19 cellular contexts compared by ENCODE assay signal in genomic region chr6:71405416-71405815, GRCh38.
DNase-seq lines count a peak whose midpoint lies in the region; ATAC-seq and TF ChIP-seq lines count a peak whose summit lies in the region.
"Had no signal": no experiment of that assay in that cellular context is flagged by ENCODE, and none has a peak within 500 bp of the region (broad histone marks: within the 10 kb centered on the region; RNA-seq: fewer than 3 reads in every experiment).

No MANE protein-coding gene starts in this region.

- DNase-seq in body of pancreas (no peak), lower lobe of right lung (no peak), spleen (no peak), testis (no peak)
- DNase-seq in activated naive CD4-positive, alpha-beta T cell treated with anti-CD3 and anti-CD28 coated beads, Interleukin-2, amount 10 ng/mL, durations not matched to agents 7 days and 5 days = no peak
- DNase-seq: activated CD4-positive, alpha-beta T cell treated with anti-CD3 and anti-CD28 coated beads, Interleukin-2, amount 10 ng/mL, durations not matched to agents 24 days and 14 days; BE2C; GF-D8; H9; MM.1S; naive B cell; NCI-H1694 treated with DMSO at 0.1 percent for 48 hours; stimulated activated CD4-positive, alpha-beta T cell treated with anti-CD3 and anti-CD28 coated beads, Interleukin-1b, Interleukin-23, amount 100 ng/mL, for 48 hours had no signal

- H3K36me3 ChIP-seq in HUES48 (ENCODE audit: control insufficient read depth, insufficient read depth, low read length) = no peaks in the 10 kb centered on the region
- H3K36me3 ChIP-seq in body of pancreas (replicated peaks in 1 of 2; ENCODE audit: insufficient read depth in 1 of 2, low read depth in 2 of 2) = no peaks in the 10 kb centered on the region
- H3K36me3 ChIP-seq in lower lobe of right lung = peaks cover 16% of the 10 kb centered on the region
- H3K36me3 ChIP-seq in skeletal muscle satellite cell (ENCODE audit: insufficient read depth, low read length) = peaks cover 32% of the 10 kb centered on the region
- H3K36me3 ChIP-seq in spleen = no peaks in the 10 kb centered on the region
- H3K36me3 ChIP-seq in testis (ENCODE audit: low read depth, missing control alignments) = no peaks in the 10 kb centered on the region
- H3K36me3 ChIP-seq: BE2C had no signal

- H3K27ac ChIP-seq in HUES48 (ENCODE audit: low read depth, low read length) (peak overlapping the region; percentile 72), body of pancreas (peak overlapping the region in 3 of 4 donors; percentile 63 to 84 (median 64)), lower lobe of right lung (peak overlapping the region; percentile 59), spleen (no peak overlapping the region), testis (no peak overlapping the region)

- H3K27ac Mint-ChIP-seq in activated naive CD4-positive, alpha-beta T cell treated with anti-CD3 and anti-CD28 coated beads, Interleukin-2, amount 10 ng/mL, durations not matched to agents 7 days and 5 days = no peak overlapping the region
- H3K27ac Mint-ChIP-seq: activated CD4-positive, alpha-beta T cell treated with anti-CD3 and anti-CD28 coated beads, Interleukin-2, amount 10 ng/mL, durations not matched to agents 24 days and 14 days; activated naive CD4-positive, alpha-beta T cell treated with anti-CD3 and anti-CD28 coated beads, Interleukin-2, amount 50 U/mL, for 24 hours; naive B cell had no signal

- peaks cover 5% of the 10 kb centered on the region for H3K27me3 Mint-ChIP-seq in activated naive CD4-positive, alpha-beta T cell treated with anti-CD3 and anti-CD28 coated beads, Interleukin-2, amount 10 ng/mL, durations not matched to agents 7 days and 5 days
- H3K27me3 Mint-ChIP-seq: brain had no signal

- H3K4me3 Mint-ChIP-seq in activated naive CD4-positive, alpha-beta T cell treated with anti-CD3 and anti-CD28 coated beads, Interleukin-2, amount 10 ng/mL, durations not matched to agents 7 days and 5 days = no peak overlapping the region
- H3K4me3 Mint-ChIP-seq: activated CD4-positive, alpha-beta T cell treated with anti-CD3 and anti-CD28 coated beads, Interleukin-2, amount 10 ng/mL, durations not matched to agents 24 days and 14 days; activated naive CD4-positive, alpha-beta T cell treated with anti-CD3 and anti-CD28 coated beads, Interleukin-2, amount 50 U/mL, for 24 hours; H9; naive B cell had no signal

- CTCF ChIA-PET in activated naive CD4-positive, alpha-beta T cell treated with anti-CD3 and anti-CD28 coated beads, Interleukin-2, amount 10 ng/mL, durations not matched to agents 7 days and 5 days (lab: Charles Lee) = no interaction called here

- no peaks in the 10 kb centered on the region for H3K9me3 Mint-ChIP-seq in activated naive CD4-positive, alpha-beta T cell treated with anti-CD3 and anti-CD28 coated beads, Interleukin-2, amount 10 ng/mL, durations not matched to agents 7 days and 5 days
- H3K9me3 Mint-ChIP-seq: activated naive CD4-positive, alpha-beta T cell treated with anti-CD3 and anti-CD28 coated beads, Interleukin-2, amount 50 U/mL, for 24 hours; brain; H9 had no signal

- TF ChIP-seq CTCF in body of pancreas (IDR thresholded peaks at IDR 0.05) (no peak), lower lobe of right lung (IDR thresholded peaks at IDR 0.05) (no peak), spleen (IDR thresholded peaks at IDR 0.05 in 8 of 11, conservative IDR thresholded peaks at IDR 0.05 in 3 of 11) (no peak), testis (IDR thresholded peaks at IDR 0.05) (no peak)

- TF ChIP-seq POLR2A in body of pancreas (IDR thresholded peaks at IDR 0.05) (no peak), spleen (IDR thresholded peaks at IDR 0.05) (no peak), testis (IDR thresholded peaks at IDR 0.05) (no peak)

- H3K4me1 ChIP-seq in HUES48 (ENCODE audit: control insufficient read depth, insufficient read depth, low read length) = peaks cover 49% of the 10 kb centered on the region
- H3K4me1 ChIP-seq in body of pancreas = peaks cover 26% of the 10 kb centered on the region
- peaks cover 60% of the 10 kb centered on the region for H3K4me1 ChIP-seq in lower lobe of right lung
- peaks cover 80% of the 10 kb centered on the region for H3K4me1 ChIP-seq in skeletal muscle satellite cell (ENCODE audit: control insufficient read depth, insufficient read depth, low read length)
- peaks cover 0 to 21% (median 10%) of the 10 kb centered on the region in 6 donors for H3K4me1 ChIP-seq in spleen
- no peaks in the 10 kb centered on the region for H3K4me1 ChIP-seq in testis
- H3K4me1 ChIP-seq: BE2C had no signal

- H3K36me3 Mint-ChIP-seq in activated naive CD4-positive, alpha-beta T cell treated with anti-CD3 and anti-CD28 coated beads, Interleukin-2, amount 10 ng/mL, durations not matched to agents 7 days and 5 days = no peaks in the 10 kb centered on the region
- H3K36me3 Mint-ChIP-seq: activated naive CD4-positive, alpha-beta T cell treated with anti-CD3 and anti-CD28 coated beads, Interleukin-2, amount 50 U/mL, for 24 hours had no signal

- peak overlapping the region; percentile 87 for H3K4me2 ChIP-seq in skeletal muscle satellite cell (ENCODE audit: low read length)

- intact Hi-C loops in body of pancreas (cut with DNase I) (no loop called here), lower lobe of right lung (cut with DNase I) (no loop called here), spleen (cut with DNase I; ENCODE audit: low total_unique reads) (no loop called here), testis (cut with DNase I; ENCODE audit: low total_unique reads) (no loop called here)

- ATAC-seq in body of pancreas (no peak), lower lobe of right lung (no peak), HG02884 (IDR thresholded peaks at IDR 0.05; ENCODE audit: unreplicated experiment) (no peak)

- no peaks in the 10 kb centered on the region for H3K9me3 ChIP-seq in HUES48 (ENCODE audit: control insufficient read depth, insufficient read depth, low read length)
- no peaks in the 10 kb centered on the region for H3K9me3 ChIP-seq in body of pancreas
- H3K9me3 ChIP-seq in lower lobe of right lung = no peaks in the 10 kb centered on the region
- H3K9me3 ChIP-seq in skeletal muscle satellite cell (replicated peaks; ENCODE audit: low read length) = no peaks in the 10 kb centered on the region
- no peaks in the 10 kb centered on the region for H3K9me3 ChIP-seq in spleen
- no peaks in the 10 kb centered on the region for H3K9me3 ChIP-seq in testis
- H3K9me3 ChIP-seq: BE2C, right atrium auricular region had no signal

- H3K27me3 ChIP-seq in HUES48 (ENCODE audit: control insufficient read depth, insufficient read depth, low read length) (no peaks in the 10 kb centered on the region), body of pancreas (no peaks in the 10 kb centered on the region), lower lobe of right lung (ENCODE audit: low read depth) (no peaks in the 10 kb centered on the region), skeletal muscle satellite cell (ENCODE audit: control insufficient read depth, insufficient read depth, low read length) (no peaks in the 10 kb centered on the region), spleen (replicated peaks in 1 of 7) (no peaks in the 10 kb centered on the region), testis (no peaks in the 10 kb centered on the region)
- H3K27me3 ChIP-seq: right atrium auricular region had no signal

- H3K9ac ChIP-seq in HUES48 (ENCODE audit: low read depth, low read length) (no peak overlapping the region), skeletal muscle satellite cell (ENCODE audit: low read depth, low read length) (peak overlapping the region; percentile 84)

- peaks cover 6% of the 10 kb centered on the region for H3K4me1 Mint-ChIP-seq in activated naive CD4-positive, alpha-beta T cell treated with anti-CD3 and anti-CD28 coated beads, Interleukin-2, amount 10 ng/mL, durations not matched to agents 7 days and 5 days
- H3K4me1 Mint-ChIP-seq: activated CD4-positive, alpha-beta T cell treated with anti-CD3 and anti-CD28 coated beads, Interleukin-2, amount 10 ng/mL, durations not matched to agents 24 days and 14 days; activated naive CD4-positive, alpha-beta T cell treated with anti-CD3 and anti-CD28 coated beads, Interleukin-2, amount 50 U/mL, for 24 hours had no signal

- no peak overlapping the region for H3K4me3 ChIP-seq in HUES48 (ENCODE audit: low read depth, low read length)
- no peak overlapping the region for H3K4me3 ChIP-seq in body of pancreas
- no peak overlapping the region for H3K4me3 ChIP-seq in lower lobe of right lung
- H3K4me3 ChIP-seq in skeletal muscle satellite cell (ENCODE audit: low read length) = no peak overlapping the region
- H3K4me3 ChIP-seq in spleen = no peak overlapping the region
- H3K4me3 ChIP-seq in testis = no peak overlapping the region
- H3K4me3 ChIP-seq: right atrium auricular region had no signal

- WGBS in body of pancreas, 2 donors = 68 to 76% methylated on average over 1 of the region's 1 CpG
- WGBS in spleen, 5 donors = 74 to 94% (median 86%) methylated on average over 1 of the region's 1 CpG
- 69 to 74% methylated on average over 1 of the region's 1 CpG for WGBS in testis, 2 donors

Comparison
In these comparisons a context has a peak if more than half of its experiments do, and no peak if none do; other contexts are left out.
1. H3K27ac ChIP-seq: peak in HUES48 (single experiment), body of pancreas (3 of 4) and lower lobe of right lung (single experiment); none in spleen (0 of 8) and testis (0 of 2).